1 cellular context compared by ENCODE assay signal in genomic region chr20:14219801-14220461, GRCh38.
TF ChIP-seq lines count a peak whose summit lies in the region.

No MANE protein-coding gene starts in this region.

TF ChIP-seq in HepG2, 621 proteins besides CTCF, POLR2A, EP300 and RAD21 (continued from another document):
- TF ChIP-seq STAT6 (CRISPR knock-in tag; IDR thresholded peaks at IDR 0.05; ENCODE audit: borderline replicate concordance), result no peak
